ENCODE assay signal across 14 cellular contexts in genomic region chr9:2180171-2180570, GRCh38.
DNase-seq lines count a peak whose midpoint lies in the region; ATAC-seq lines count a peak whose summit lies in the region.
"Had no signal": no experiment of that assay in that cellular context is flagged by ENCODE, and none has a peak within 500 bp of the region (broad histone marks: within the 10 kb centered on the region; RNA-seq: fewer than 3 reads in every experiment).

No MANE protein-coding gene starts in this region.

- H3K27me3 Mint-ChIP-seq in memory B cell = no peaks in the 10 kb centered on the region

- H3K27ac Mint-ChIP-seq in memory B cell = peak overlapping the region; percentile 39
- H3K27ac Mint-ChIP-seq: activated T-cell treated with anti-CD3 and anti-CD28 coated beads, Interleukin-2, amount 50 U/mL, for 72 hours had no signal

- H3K4me1 Mint-ChIP-seq in memory B cell = no peaks in the 10 kb centered on the region

- peaks cover 16% of the 10 kb centered on the region for H3K36me3 Mint-ChIP-seq in memory B cell

- H3K4me3 Mint-ChIP-seq in memory B cell = no peak overlapping the region
- H3K4me3 Mint-ChIP-seq: activated T-cell treated with anti-CD3 and anti-CD28 coated beads, Interleukin-2, amount 50 U/mL, for 72 hours had no signal

- no peak for ATAC-seq in memory B cell (ENCODE audit: low read depth)
- no peak for ATAC-seq in GM19035 (IDR thresholded peaks at IDR 0.05; ENCODE audit: unreplicated experiment)
- ATAC-seq: HepG2 had no signal

- no peaks in the 10 kb centered on the region for H3K9me3 Mint-ChIP-seq in memory B cell
- H3K9me3 Mint-ChIP-seq: activated T-cell treated with anti-CD3 and anti-CD28 coated beads, Interleukin-2, amount 50 U/mL, for 72 hours had no signal

- peak overlapping the region; percentile 55 for H3K27ac ChIP-seq in angular gyrus (ENCODE audit: low read depth, low read length)
- H3K27ac ChIP-seq: adrenal gland, SK-N-MC, transverse colon had no signal

- DNase-seq in NCI-H748 (lab: John Stamatoyannopoulos, UW; ENCODE audit: unreplicated experiment) (peak; percentile 68), NCI-H748 treated with DMSO at 0.1 percent for 48 hours (lab: John Stamatoyannopoulos, UW) (no peak), memory B cell (ENCODE audit: low spot score in 2 of 2) (no peak), germinal center (ENCODE audit: low spot score) (no peak), RKO (ENCODE audit: low spot score) (no peak), AG20443 (ENCODE audit: low spot score) (no peak)
- DNase-seq: activated T-cell treated with anti-CD3 and anti-CD28 coated beads, Interleukin-2, amount 50 U/mL, for 72 hours; adrenal gland; NCI-H345; transverse colon had no signal
